13 cellular contexts compared by ENCODE assay signal in genomic region chr15:23434699-23435098, GRCh38. TPM values are rescaled to one million over a fixed set of nuclear protein-coding genes. Genes with fewer than 3 reads are reported as not detected.
"Had no signal": no experiment of that assay in that cellular context is flagged by ENCODE, and none has a peak within 500 bp of the region (broad histone marks: within the 10 kb centered on the region; RNA-seq: fewer than 3 reads in every experiment).

No MANE protein-coding gene starts in this region.

RNA-seq across cellular contexts. Expression of gene GOLGA6L2, which starts 12.3 kb away (rescaled TPM):
- total RNA-seq: stomach, subcutaneous adipose tissue, suprapubic skin, temporal lobe, thoracic aorta, thyroid gland, tibial nerve, transverse colon, upper lobe of left lung, ureter, urinary bladder, uterus, vagina had no signal
- polyA plus RNA-seq: stomach, urinary bladder had no signal
